In the genomic region with DNA sequence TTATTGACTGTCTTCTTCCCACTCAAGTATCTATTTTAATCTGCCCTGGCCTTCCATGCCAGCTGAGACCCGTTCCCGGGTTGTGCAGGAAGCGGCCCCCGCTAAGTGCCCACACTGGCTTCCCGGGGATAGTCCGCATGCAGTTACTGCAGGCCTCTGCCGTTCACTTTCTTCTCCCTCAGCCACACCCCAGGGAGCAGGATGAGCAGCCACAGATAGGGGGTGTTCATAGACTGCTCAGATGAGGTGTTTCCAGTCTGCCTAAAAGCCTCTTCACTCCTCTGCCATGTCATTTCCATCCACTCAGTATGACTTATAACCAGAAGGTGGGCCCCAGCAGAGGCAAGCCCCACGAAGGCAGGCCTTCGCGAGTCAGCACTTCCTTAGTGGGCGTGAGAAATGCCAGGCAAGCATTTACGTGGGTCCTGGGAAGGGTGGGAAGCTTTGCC, we compare ENCODE assay signal across 1 cellular context.
TF ChIP-seq lines count a peak whose summit lies in the region.

No MANE protein-coding gene starts in this region.

TF ChIP-seq in GM23338, 12 proteins besides CTCF, POLR2A, EP300 and RAD21 (continued from another document):
- TF ChIP-seq, protein P1, sequence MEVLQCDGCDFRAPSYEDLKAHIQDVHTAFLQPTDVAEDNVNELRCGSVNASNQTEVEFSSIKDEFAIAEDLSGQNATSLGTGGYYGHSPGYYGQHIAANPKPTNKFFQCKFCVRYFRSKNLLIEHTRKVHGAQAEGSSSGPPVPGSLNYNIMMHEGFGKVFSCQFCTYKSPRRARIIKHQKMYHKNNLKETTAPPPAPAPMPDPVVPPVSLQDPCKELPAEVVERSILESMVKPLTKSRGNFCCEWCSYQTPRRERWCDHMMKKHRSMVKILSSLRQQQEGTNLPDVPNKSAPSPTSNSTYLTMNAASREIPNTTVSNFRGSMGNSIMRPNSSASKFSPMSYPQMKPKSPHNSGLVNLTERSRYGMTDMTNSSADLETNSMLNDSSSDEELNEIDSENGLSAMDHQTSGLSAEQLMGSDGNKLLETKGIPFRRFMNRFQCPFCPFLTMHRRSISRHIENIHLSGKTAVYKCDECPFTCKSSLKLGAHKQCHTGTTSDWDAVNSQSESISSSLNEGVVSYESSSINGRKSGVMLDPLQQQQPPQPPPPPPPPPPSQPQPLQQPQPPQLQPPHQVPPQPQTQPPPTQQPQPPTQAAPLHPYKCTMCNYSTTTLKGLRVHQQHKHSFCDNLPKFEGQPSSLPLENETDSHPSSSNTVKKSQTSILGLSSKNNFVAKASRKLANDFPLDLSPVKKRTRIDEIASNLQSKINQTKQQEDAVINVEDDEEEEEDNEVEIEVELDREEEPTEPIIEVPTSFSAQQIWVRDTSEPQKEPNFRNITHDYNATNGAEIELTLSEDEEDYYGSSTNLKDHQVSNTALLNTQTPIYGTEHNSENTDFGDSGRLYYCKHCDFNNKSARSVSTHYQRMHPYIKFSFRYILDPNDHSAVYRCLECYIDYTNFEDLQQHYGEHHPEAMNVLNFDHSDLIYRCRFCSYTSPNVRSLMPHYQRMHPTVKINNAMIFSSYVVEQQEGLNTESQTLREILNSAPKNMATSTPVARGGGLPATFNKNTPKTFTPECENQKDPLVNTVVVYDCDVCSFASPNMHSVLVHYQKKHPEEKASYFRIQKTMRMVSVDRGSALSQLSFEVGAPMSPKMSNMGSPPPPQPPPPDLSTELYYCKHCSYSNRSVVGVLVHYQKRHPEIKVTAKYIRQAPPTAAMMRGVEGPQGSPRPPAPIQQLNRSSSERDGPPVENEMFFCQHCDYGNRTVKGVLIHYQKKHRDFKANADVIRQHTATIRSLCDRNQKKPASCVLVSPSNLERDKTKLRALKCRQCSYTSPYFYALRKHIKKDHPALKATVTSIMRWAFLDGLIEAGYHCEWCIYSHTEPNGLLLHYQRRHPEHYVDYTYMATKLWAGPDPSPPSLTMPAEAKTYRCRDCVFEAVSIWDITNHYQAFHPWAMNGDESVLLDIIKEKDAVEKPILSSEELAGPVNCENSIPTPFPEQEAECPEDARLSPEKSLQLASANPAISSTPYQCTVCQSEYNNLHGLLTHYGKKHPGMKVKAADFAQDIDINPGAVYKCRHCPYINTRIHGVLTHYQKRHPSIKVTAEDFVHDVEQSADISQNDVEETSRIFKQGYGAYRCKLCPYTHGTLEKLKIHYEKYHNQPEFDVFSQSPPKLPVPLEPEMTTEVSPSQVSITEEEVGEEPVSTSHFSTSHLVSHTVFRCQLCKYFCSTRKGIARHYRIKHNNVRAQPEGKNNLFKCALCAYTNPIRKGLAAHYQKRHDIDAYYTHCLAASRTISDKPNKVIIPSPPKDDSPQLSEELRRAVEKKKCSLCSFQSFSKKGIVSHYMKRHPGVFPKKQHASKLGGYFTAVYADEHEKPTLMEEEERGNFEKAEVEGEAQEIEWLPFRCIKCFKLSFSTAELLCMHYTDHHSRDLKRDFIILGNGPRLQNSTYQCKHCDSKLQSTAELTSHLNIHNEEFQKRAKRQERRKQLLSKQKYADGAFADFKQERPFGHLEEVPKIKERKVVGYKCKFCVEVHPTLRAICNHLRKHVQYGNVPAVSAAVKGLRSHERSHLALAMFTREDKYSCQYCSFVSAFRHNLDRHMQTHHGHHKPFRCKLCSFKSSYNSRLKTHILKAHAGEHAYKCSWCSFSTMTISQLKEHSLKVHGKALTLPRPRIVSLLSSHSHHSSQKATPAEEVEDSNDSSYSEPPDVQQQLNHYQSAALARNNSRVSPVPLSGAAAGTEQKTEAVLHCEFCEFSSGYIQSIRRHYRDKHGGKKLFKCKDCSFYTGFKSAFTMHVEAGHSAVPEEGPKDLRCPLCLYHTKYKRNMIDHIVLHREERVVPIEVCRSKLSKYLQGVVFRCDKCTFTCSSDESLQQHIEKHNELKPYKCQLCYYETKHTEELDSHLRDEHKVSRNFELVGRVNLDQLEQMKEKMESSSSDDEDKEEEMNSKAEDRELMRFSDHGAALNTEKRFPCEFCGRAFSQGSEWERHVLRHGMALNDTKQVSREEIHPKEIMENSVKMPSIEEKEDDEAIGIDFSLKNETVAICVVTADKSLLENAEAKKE (CRISPR knock-in tag; IDR thresholded peaks at IDR 0.05), result no peak
- no peak for TF ChIP-seq EZH2 (IDR thresholded peaks at IDR 0.05; ENCODE audit: low read depth, unreplicated experiment)
- TF ChIP-seq, protein P2, sequence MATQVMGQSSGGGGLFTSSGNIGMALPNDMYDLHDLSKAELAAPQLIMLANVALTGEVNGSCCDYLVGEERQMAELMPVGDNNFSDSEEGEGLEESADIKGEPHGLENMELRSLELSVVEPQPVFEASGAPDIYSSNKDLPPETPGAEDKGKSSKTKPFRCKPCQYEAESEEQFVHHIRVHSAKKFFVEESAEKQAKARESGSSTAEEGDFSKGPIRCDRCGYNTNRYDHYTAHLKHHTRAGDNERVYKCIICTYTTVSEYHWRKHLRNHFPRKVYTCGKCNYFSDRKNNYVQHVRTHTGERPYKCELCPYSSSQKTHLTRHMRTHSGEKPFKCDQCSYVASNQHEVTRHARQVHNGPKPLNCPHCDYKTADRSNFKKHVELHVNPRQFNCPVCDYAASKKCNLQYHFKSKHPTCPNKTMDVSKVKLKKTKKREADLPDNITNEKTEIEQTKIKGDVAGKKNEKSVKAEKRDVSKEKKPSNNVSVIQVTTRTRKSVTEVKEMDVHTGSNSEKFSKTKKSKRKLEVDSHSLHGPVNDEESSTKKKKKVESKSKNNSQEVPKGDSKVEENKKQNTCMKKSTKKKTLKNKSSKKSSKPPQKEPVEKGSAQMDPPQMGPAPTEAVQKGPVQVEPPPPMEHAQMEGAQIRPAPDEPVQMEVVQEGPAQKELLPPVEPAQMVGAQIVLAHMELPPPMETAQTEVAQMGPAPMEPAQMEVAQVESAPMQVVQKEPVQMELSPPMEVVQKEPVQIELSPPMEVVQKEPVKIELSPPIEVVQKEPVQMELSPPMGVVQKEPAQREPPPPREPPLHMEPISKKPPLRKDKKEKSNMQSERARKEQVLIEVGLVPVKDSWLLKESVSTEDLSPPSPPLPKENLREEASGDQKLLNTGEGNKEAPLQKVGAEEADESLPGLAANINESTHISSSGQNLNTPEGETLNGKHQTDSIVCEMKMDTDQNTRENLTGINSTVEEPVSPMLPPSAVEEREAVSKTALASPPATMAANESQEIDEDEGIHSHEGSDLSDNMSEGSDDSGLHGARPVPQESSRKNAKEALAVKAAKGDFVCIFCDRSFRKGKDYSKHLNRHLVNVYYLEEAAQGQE (IDR thresholded peaks at IDR 0.05; ENCODE audit: unreplicated experiment), result no peak
